Comparison of ENCODE assay signal across 39 cellular contexts in the genomic region with DNA sequence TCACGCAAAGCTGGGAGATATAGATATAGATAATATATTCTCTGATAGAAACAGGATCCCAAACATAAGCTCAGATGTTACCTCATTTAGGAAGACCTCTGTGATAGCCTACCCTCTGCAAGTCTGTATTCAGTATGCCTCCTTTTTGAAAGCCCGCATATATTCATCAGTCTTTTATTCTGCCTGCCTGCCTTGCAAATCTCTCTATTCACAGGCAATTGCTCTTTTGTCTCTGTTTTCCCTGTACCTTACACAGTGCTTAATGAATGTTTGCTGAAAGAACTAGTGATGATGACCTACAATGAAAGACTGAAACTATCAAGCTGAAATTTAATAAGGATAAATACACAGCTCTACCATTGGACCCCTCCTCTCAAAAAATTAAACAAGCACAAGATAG. TPM values are rescaled to one million over a fixed set of nuclear protein-coding genes. Genes with fewer than 3 reads are reported as not detected.
"Had no signal": no experiment of that assay in that cellular context is flagged by ENCODE, and none has a peak within 500 bp of the region (broad histone marks: within the 10 kb centered on the region; RNA-seq: fewer than 3 reads in every experiment).

No MANE protein-coding gene starts in this region.

- H3K27me3 ChIP-seq: ascending aorta, cardiac muscle cell, colonic mucosa, dorsolateral prefrontal cortex, right atrium auricular region, uterus had no signal

- H3K4me3 ChIP-seq: ascending aorta, cardiac muscle cell, colonic mucosa, dorsolateral prefrontal cortex, lower lobe of right lung, right atrium auricular region, smooth muscle cell, uterus had no signal

- DNase-seq: activated CD4-positive, alpha-beta memory T cell treated with anti-CD3 and anti-CD28 coated beads for 36 hours; activated CD4-positive, alpha-beta T cell treated with anti-CD3 and anti-CD28 coated beads, Interleukin-2, amount 10 ng/mL, durations not matched to agents 24 days and 14 days; activated CD4-positive, CD25-positive, alpha-beta regulatory T cell treated with anti-CD3 and anti-CD28 coated beads, Interleukin-2, amount 50 U/mL, for 72 hours; activated CD8-positive, alpha-beta memory T cell treated with anti-CD3 and anti-CD28 coated beads, Interleukin-2, amount 50 U/mL, for 4 hours; activated effector memory CD4-positive, alpha-beta T cell treated with anti-CD3 and anti-CD28 coated beads, Interleukin-2, amount 50 U/mL, for 16 hours; activated naive CD4-positive, alpha-beta T cell treated with anti-CD3 and anti-CD28 coated beads for 36 hours; activated naive CD8-positive, alpha-beta T cell treated with anti-CD3 and anti-CD28 coated beads for 36 hours; activated T-cell treated with anti-CD3 and anti-CD28 coated beads, Interleukin-2, amount 50 U/mL, for 1 hour; cerebellar nuclear complex; colonic mucosa; dorsolateral prefrontal cortex; effector memory CD4-positive, alpha-beta T cell; head of caudate nucleus; hippocampal formation; kidney glomerular epithelial cell; lower lobe of right lung; mesenchymal stem cell; naive thymus-derived CD8-positive, alpha-beta T cell; occipital lobe; stimulated activated CD4-positive, alpha-beta T cell treated with anti-CD3 and anti-CD28 coated beads, Interleukin-1b, Interleukin-23, amount 100 ng/mL, for 48 hours; stimulated activated CD4-positive, alpha-beta T cell treated with anti-CD3 and anti-CD28 coated beads, Interleukin-4, amount 100 ng/mL, for 4 hours; stimulated activated CD8-positive, alpha-beta memory T cell treated with anti-CD3 and anti-CD28 coated beads, Interleukin-4, amount 100 ng/mL, for 48 hours; stimulated activated naive CD8-positive, alpha-beta T cell treated with anti-CD3 and anti-CD28 coated beads, Interleukin-15, amount 100 ng/mL, for 72 hours; substantia nigra; T-helper 9 cell; uterus had no signal

- H3K36me3 ChIP-seq: ascending aorta, cardiac muscle cell, colonic mucosa, lower lobe of right lung, right atrium auricular region, uterus had no signal

- H3K4me1 ChIP-seq: ascending aorta, colonic mucosa, lower lobe of right lung, right atrium auricular region, uterus had no signal

- H3K27ac ChIP-seq: ascending aorta, cardiac muscle cell, colonic mucosa, dorsolateral prefrontal cortex, lower lobe of right lung, right atrium auricular region, uterus, VCaP had no signal

- ATAC-seq: left lobe of liver; lower lobe of right lung; naive thymus-derived CD8-positive, alpha-beta T cell; stimulated activated memory B cell treated with anti-CD40 and anti-IgM and Interleukin-4, amounts not matched to agents 10 μg/mL and 1 μg/mL and 100 μg/mL, for 72 hours; stimulated activated naive CD8-positive, alpha-beta T cell treated with anti-CD3 and anti-CD28 coated beads, Interleukin-15, amount 100 ng/mL, for 72 hours had no signal

- H3K9me3 ChIP-seq: ascending aorta, colonic mucosa, lower lobe of right lung, right atrium auricular region, uterus had no signal

RNA-seq across cellular contexts. Expression of a gene that starts 18.4 kb away (rescaled TPM):
- total RNA-seq: activated CD4-positive, alpha-beta memory T cell treated with anti-CD3 and anti-CD28 coated beads for 36 hours; activated CD4-positive, alpha-beta T cell treated with anti-CD3 and anti-CD28 coated beads, Interleukin-2, amount 10 ng/mL, durations not matched to agents 24 days and 14 days; activated CD8-positive, alpha-beta memory T cell treated with anti-CD3 and anti-CD28 coated beads for 36 hours; activated naive CD4-positive, alpha-beta T cell treated with anti-CD3 and anti-CD28 coated beads for 36 hours; activated naive CD8-positive, alpha-beta T cell treated with anti-CD3 and anti-CD28 coated beads for 36 hours; activated T-helper 1 cell treated with anti-CD3 and anti-CD28 coated beads, Interleukin-12 subunit alpha, Interleukin-12 subunit beta, Interleukin-2, Interleukin-4 antibody, amounts not matched to agents 30 ng/mL and 10 ng/mL and 1 ng/mL, durations not matched to agents 14 hours and 24 hours and 36 hours; ascending aorta; endothelial cell of umbilical vein; fibroblast of lung; fibroblast of villous mesenchyme; left lobe of liver; naive thymus-derived CD8-positive, alpha-beta T cell; pulmonary artery endothelial cell; right atrium auricular region had no signal
